In the genomic region with DNA sequence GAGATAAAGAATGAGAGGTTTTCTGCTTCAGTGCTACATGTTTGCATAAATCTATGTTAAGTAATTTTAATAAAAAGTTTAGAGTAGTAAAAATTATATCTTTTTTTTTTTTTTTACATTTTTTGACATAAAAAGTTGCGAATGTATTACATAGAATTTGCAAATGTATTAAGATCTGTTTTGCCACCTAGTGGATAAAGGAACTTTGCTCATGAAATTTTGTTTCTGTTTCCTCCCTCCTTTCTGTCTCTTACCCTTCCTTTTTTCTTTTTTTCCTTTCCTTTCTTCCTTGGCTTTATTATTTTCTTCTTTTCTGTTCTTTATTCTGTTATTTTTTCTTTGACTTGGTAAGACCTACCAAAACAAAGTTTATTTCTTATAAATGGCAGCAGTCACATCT, we compare ENCODE assay signal across 12 cellular contexts. TPM values are rescaled to one million over a fixed set of nuclear protein-coding genes. Genes with fewer than 3 reads are reported as not detected.
A peak's percentile ranks its signal among the peaks of the same experiment; 100 is the strongest.
DNase-seq lines count a peak whose midpoint lies in the region; ATAC-seq, FAIRE-seq and TF ChIP-seq lines count a peak whose summit lies in the region.
"Had no signal": no experiment of that assay in that cellular context is flagged by ENCODE, and none has a peak within 500 bp of the region (broad histone marks: within the 10 kb centered on the region; RNA-seq: fewer than 3 reads in every experiment).

No MANE protein-coding gene starts in this region.

- no peaks in the 10 kb centered on the region for H3K27me3 ChIP-seq in liver (ENCODE audit: control insufficient read depth in 4 of 4, insufficient read depth in 4 of 4, low read length in 3 of 4)
- no peaks in the 10 kb centered on the region for H3K27me3 ChIP-seq in HepG2 (ENCODE audit: control insufficient read depth in 1 of 2, insufficient read depth in 2 of 2, low read length in 2 of 2)
- H3K27me3 ChIP-seq in foreskin keratinocyte: no peaks in the 10 kb centered on the region
- H3K27me3 ChIP-seq in effector memory CD4-positive, alpha-beta T cell (replicated peaks; ENCODE audit: control insufficient read depth, insufficient read depth, low read length, poor library complexity, severe bottlenecking): no peaks in the 10 kb centered on the region
- H3K27me3 ChIP-seq: breast epithelium had no signal

- H3K9ac ChIP-seq in liver (ENCODE audit: low read depth in 1 of 2, low read length in 2 of 2) (no peak overlapping the region), HepG2 (ENCODE audit: insufficient read depth, low read depth, low read length) (no peak overlapping the region)

- peak; percentile 52 to 55 for TF ChIP-seq RAD21 in liver (IDR thresholded peaks at IDR 0.05)
- TF ChIP-seq RAD21 in HepG2 (CRISPR knock-in tag; IDR thresholded peaks at IDR 0.05): no peak

- H2AFZ ChIP-seq in HepG2 (ENCODE audit: low read length): no peak overlapping the region

- WGBS in liver: 76% methylated on average over 1 of the region's 1 CpG
- WGBS in HepG2 (ENCODE audit: low lambda C conversion rate): 98% methylated on average over 1 of the region's 1 CpG

- no peaks in the 10 kb centered on the region for H4K20me1 ChIP-seq in HepG2 (ENCODE audit: insufficient read depth, low read length)

- H3K4me3 ChIP-seq in liver (ENCODE audit: low read depth in 1 of 3, low read length in 3 of 3) (no peak overlapping the region), HepG2 (replicated peaks in 1 of 3; ENCODE audit: insufficient read depth in 1 of 3, low read depth in 2 of 3, low read length in 3 of 3) (no peak overlapping the region)
- H3K4me3 ChIP-seq in effector memory CD4-positive, alpha-beta T cell (ENCODE audit: insufficient read depth, low read depth, low read length, poor library complexity, severe bottlenecking): no peak overlapping the region
- H3K4me3 ChIP-seq: breast epithelium had no signal

- H3K36me3 ChIP-seq in liver (ENCODE audit: control insufficient read depth in 4 of 4, insufficient read depth in 3 of 4, low read depth in 1 of 4, low read length in 3 of 4) (peaks cover 4 to 24% (median 9%) of the 10 kb centered on the region in 4 donors), HepG2 (replicated peaks in 1 of 2; ENCODE audit: control insufficient read depth in 1 of 2, insufficient read depth in 2 of 2, low read length in 2 of 2) (peaks cover 2 to 19% of the 10 kb centered on the region in 2 experiments; a peak in 3 of 5 replicates)
- H3K36me3 ChIP-seq in effector memory CD4-positive, alpha-beta T cell (ENCODE audit: control insufficient read depth, insufficient read depth, low read length): no peaks in the 10 kb centered on the region
- H3K36me3 ChIP-seq: breast epithelium had no signal

- POLR2A ChIA-PET in HepG2 (lab: Yijun Ruan, JAX): no interaction called here

- no peak overlapping the region for H3K27ac ChIP-seq in liver (ENCODE audit: low read depth in 1 of 2, low read length in 2 of 2)
- H3K27ac ChIP-seq in HepG2 (ENCODE audit: extremely low read length, insufficient read depth, low read length): no peak overlapping the region
- H3K27ac ChIP-seq in foreskin keratinocyte: no peak overlapping the region
- H3K27ac ChIP-seq in effector memory CD4-positive, alpha-beta T cell (ENCODE audit: insufficient read depth, low read length, poor library complexity, severe bottlenecking): no peak overlapping the region
- H3K27ac ChIP-seq: breast epithelium had no signal

- no peak for TF ChIP-seq EP300 in HepG2 (IDR thresholded peaks at IDR 0.05; ENCODE audit: low read depth in 2 of 2, low read length in 2 of 2)
- TF ChIP-seq EP300 in HepG2 (CRISPR knock-in tag; IDR thresholded peaks at IDR 0.05; ENCODE audit: borderline replicate concordance): no peak

- CTCF ChIA-PET in HepG2 (lab: Yijun Ruan, JAX; ENCODE audit: low intra/inter-chr PET ratio, low total read pairs): no interaction called here

- intact Hi-C loops in HepG2 (cut with micrococcal nuclease; ENCODE audit: unreplicated experiment): loop anchor here (2.0 kb wide), 1 partner anchor 144 kb away; no protein-coding TSS in a partner anchor

- TF ChIP-seq CTCF in liver (IDR thresholded peaks at IDR 0.05; ENCODE audit: low read depth, low read length, missing input control) (no peak), HepG2 (CRISPR knock-in tag; IDR thresholded peaks at IDR 0.05) (no peak), foreskin keratinocyte (conservative IDR thresholded peaks at IDR 0.05) (peak; percentile 48)

- in situ Hi-C loops in HepG2 (cut with HindIII; ENCODE audit: extremely low pct_ligation_motif_present, low pct_unique_long_range_greater_than_20kb): no loop called here

- H3K9me3 ChIP-seq in liver (ENCODE audit: control insufficient read depth in 4 of 4, low read length in 3 of 4) (no peaks in the 10 kb centered on the region), HepG2 (ENCODE audit: low read length) (no peaks in the 10 kb centered on the region)
- no peaks in the 10 kb centered on the region for H3K9me3 ChIP-seq in effector memory CD4-positive, alpha-beta T cell (ENCODE audit: control insufficient read depth, low read length)
- H3K9me3 ChIP-seq: breast epithelium had no signal

- no peaks in the 10 kb centered on the region for H3K79me2 ChIP-seq in HepG2 (ENCODE audit: insufficient read depth, low read length)

- no TSS peak for BruUV-seq in HepG2 (replicated peaks; lab: Mats Ljungman, UMichigan)

- no peak for ATAC-seq in HepG2
- no peak for ATAC-seq in foreskin keratinocyte
- no peak for ATAC-seq in HG02798 (IDR thresholded peaks at IDR 0.05; ENCODE audit: poor library complexity, unreplicated experiment)
- no peak for ATAC-seq in HG02870 (IDR thresholded peaks at IDR 0.05; ENCODE audit: unreplicated experiment)

- peaks cover 0 to 3% (median 1%) of the 10 kb centered on the region in 4 donors for H3K4me1 ChIP-seq in liver (ENCODE audit: control insufficient read depth in 4 of 4, insufficient read depth in 4 of 4, low read length in 3 of 4)
- H3K4me1 ChIP-seq in HepG2 (ENCODE audit: insufficient read depth, low read length): no peaks in the 10 kb centered on the region
- no peaks in the 10 kb centered on the region for H3K4me1 ChIP-seq in foreskin keratinocyte
- H3K4me1 ChIP-seq in effector memory CD4-positive, alpha-beta T cell (ENCODE audit: control insufficient read depth, insufficient read depth, low read length, poor library complexity, severe bottlenecking): no peaks in the 10 kb centered on the region
- H3K4me1 ChIP-seq: breast epithelium had no signal

- no peak for TF ChIP-seq POLR2A in HepG2 (IDR thresholded peaks at IDR 0.05; ENCODE audit: insufficient read depth in 1 of 2, low read depth in 2 of 2, low read length in 2 of 2)

- H3K4me2 ChIP-seq in HepG2 (ENCODE audit: low read depth, low read length): no peak overlapping the region

- DNase-seq in HepG2 (ENCODE audit: low spot score): no peak
- peak; percentile 8 for DNase-seq in RKO (ENCODE audit: low spot score)
- no peak for DNase-seq in foreskin keratinocyte
- DNase-seq in effector memory CD4-positive, alpha-beta T cell: no peak
- no peak for DNase-seq in DMS153 treated with DMSO at 0.1 percent for 48 hours (lab: John Stamatoyannopoulos, UW; ENCODE audit: unreplicated experiment)
- DNase-seq: activated T-cell treated with anti-CD3 and anti-CD28 coated beads for 4 hours, NCI-H1694, small intestine had no signal

- no peak for FAIRE-seq in HepG2 (lab: Jason Lieb, UNC)
- FAIRE-seq: small intestine had no signal

RNA-seq across cellular contexts. Expression of gene UTS2B, which starts 58.5 kb away (rescaled TPM):
- total RNA-seq in liver (not detected), HepG2 (2016; rRNA removed; fragmentation: Illumina TruSeq; extraction: Trizol) (0.46 TPM in 1 of 2 replicates, not detected in the other), foreskin keratinocyte (0.11 TPM in 1 of 2 replicates, not detected in the other)
- polyA plus RNA-seq in liver (under 1 TPM; 0.10 to 0.76 TPM), HepG2 (2011; rRNA removed) (0.03 and 0.14 TPM in 2 replicates), foreskin keratinocyte (0.03 and 0.07 TPM in 2 replicates)
- total RNA-seq in HepG2 (2016; cell fraction: cytosol; rRNA removed; fragmentation: Illumina TruSeq; extraction: Trizol; ENCODE audit: low read depth): 0.71 and 1.1 TPM in 2 replicates
- 0.37 TPM in 1 of 2 replicates, not detected in the other for total RNA-seq in HepG2 (2016; cell fraction: insoluble cytoplasmic fraction; rRNA removed; fragmentation: Illumina TruSeq; extraction: Trizol)
- 0.49 and 0.83 TPM in 2 replicates for total RNA-seq in HepG2 (2016; cell fraction: membrane; rRNA removed; fragmentation: Illumina TruSeq; extraction: Trizol)
- total RNA-seq in HepG2 (2016; cell fraction: nucleus; rRNA removed; fragmentation: Illumina TruSeq; extraction: Trizol): 1.1 and 1.6 TPM in 2 replicates
- 0.04 and 0.09 TPM in 2 replicates for polyA plus RNA-seq in HepG2 (2011; cell fraction: cytosol; rRNA removed)
- polyA plus RNA-seq in HepG2 (2011; cell fraction: nucleus; rRNA removed): not detected in 2 replicates
- polyA plus RNA-seq in HepG2 (2012): 0.42 TPM in 1 of 2 replicates, not detected in the other
- polyA plus RNA-seq in HepG2 (2016; cell fraction: cytosol; fragmentation: Illumina TruSeq; extraction: Trizol; ENCODE audit: low read depth): 0.34 TPM in 1 of 2 replicates, not detected in the other
- polyA plus RNA-seq in HepG2 (2016; cell fraction: insoluble cytoplasmic fraction; fragmentation: Illumina TruSeq; extraction: Trizol; ENCODE audit: low read depth): not detected in 2 replicates
- not detected in 2 replicates for polyA plus RNA-seq in HepG2 (2016; cell fraction: membrane; fragmentation: Illumina TruSeq; extraction: Trizol; ENCODE audit: low read depth)
- polyA plus RNA-seq in HepG2 (2016; cell fraction: nucleus; fragmentation: Illumina TruSeq; extraction: Trizol; ENCODE audit: insufficient read depth, low read depth): not detected in 2 replicates
- polyA minus RNA-seq in HepG2 (2011; rRNA and poly(A)+ RNA removed; ENCODE audit: low replicate concordance): 0.32 and 1.1 TPM in 2 replicates
- polyA minus RNA-seq in HepG2 (2011; cell fraction: cytosol; rRNA and poly(A)+ RNA removed): 1.1 TPM in 1 of 2 replicates, not detected in the other
- polyA minus RNA-seq in HepG2 (2011; cell fraction: nucleus; rRNA and poly(A)+ RNA removed): 3.4 and 3.6 TPM in 2 replicates

RNA-seq across cellular contexts. Expression of gene CCDC50, which starts 59.6 kb away (rescaled TPM):
- total RNA-seq in liver: 10 to 100 TPM; 15.4 to 69.0 TPM
- polyA plus RNA-seq in liver: 10 to 100 TPM; 27.3 to 40.0 TPM
- 66.4 and 84.6 TPM in 2 replicates for total RNA-seq in HepG2 (2016; rRNA removed; fragmentation: Illumina TruSeq; extraction: Trizol)
- total RNA-seq in HepG2 (2016; cell fraction: cytosol; rRNA removed; fragmentation: Illumina TruSeq; extraction: Trizol; ENCODE audit: low read depth): 64.1 and 70.2 TPM in 2 replicates
- total RNA-seq in HepG2 (2016; cell fraction: insoluble cytoplasmic fraction; rRNA removed; fragmentation: Illumina TruSeq; extraction: Trizol): 64.3 and 82.0 TPM in 2 replicates
- total RNA-seq in HepG2 (2016; cell fraction: membrane; rRNA removed; fragmentation: Illumina TruSeq; extraction: Trizol): 93.5 and 98.5 TPM in 2 replicates
- total RNA-seq in HepG2 (2016; cell fraction: nucleus; rRNA removed; fragmentation: Illumina TruSeq; extraction: Trizol): 42.1 and 53.1 TPM in 2 replicates
- polyA plus RNA-seq in HepG2 (2011; rRNA removed): 42.8 and 47.6 TPM in 2 replicates
- polyA plus RNA-seq in HepG2 (2011; cell fraction: cytosol; rRNA removed): 36.3 and 39.4 TPM in 2 replicates
- polyA plus RNA-seq in HepG2 (2011; cell fraction: nucleus; rRNA removed): 30.4 and 34.1 TPM in 2 replicates
- 57.1 and 80.5 TPM in 2 replicates for polyA plus RNA-seq in HepG2 (2012)
- 73.6 and 85.5 TPM in 2 replicates for polyA plus RNA-seq in HepG2 (2016; cell fraction: cytosol; fragmentation: Illumina TruSeq; extraction: Trizol; ENCODE audit: low read depth)
- polyA plus RNA-seq in HepG2 (2016; cell fraction: insoluble cytoplasmic fraction; fragmentation: Illumina TruSeq; extraction: Trizol; ENCODE audit: low read depth): 81.6 and 82.7 TPM in 2 replicates
- 79.3 and 86.2 TPM in 2 replicates for polyA plus RNA-seq in HepG2 (2016; cell fraction: membrane; fragmentation: Illumina TruSeq; extraction: Trizol; ENCODE audit: low read depth)
- 44.8 and 45.2 TPM in 2 replicates for polyA plus RNA-seq in HepG2 (2016; cell fraction: nucleus; fragmentation: Illumina TruSeq; extraction: Trizol; ENCODE audit: insufficient read depth, low read depth)
- 36.4 and 43.0 TPM in 2 replicates for polyA minus RNA-seq in HepG2 (2011; rRNA and poly(A)+ RNA removed; ENCODE audit: low replicate concordance)
- 45.0 and 52.9 TPM in 2 replicates for polyA minus RNA-seq in HepG2 (2011; cell fraction: cytosol; rRNA and poly(A)+ RNA removed)
- 135 and 139 TPM in 2 replicates for polyA minus RNA-seq in HepG2 (2011; cell fraction: nucleus; rRNA and poly(A)+ RNA removed)
- 49.0 and 56.2 TPM in 2 replicates for total RNA-seq in foreskin keratinocyte
- 35.0 and 35.1 TPM in 2 replicates for polyA plus RNA-seq in foreskin keratinocyte
